ENCODE assay signal across 8 cellular contexts in the genomic region with DNA sequence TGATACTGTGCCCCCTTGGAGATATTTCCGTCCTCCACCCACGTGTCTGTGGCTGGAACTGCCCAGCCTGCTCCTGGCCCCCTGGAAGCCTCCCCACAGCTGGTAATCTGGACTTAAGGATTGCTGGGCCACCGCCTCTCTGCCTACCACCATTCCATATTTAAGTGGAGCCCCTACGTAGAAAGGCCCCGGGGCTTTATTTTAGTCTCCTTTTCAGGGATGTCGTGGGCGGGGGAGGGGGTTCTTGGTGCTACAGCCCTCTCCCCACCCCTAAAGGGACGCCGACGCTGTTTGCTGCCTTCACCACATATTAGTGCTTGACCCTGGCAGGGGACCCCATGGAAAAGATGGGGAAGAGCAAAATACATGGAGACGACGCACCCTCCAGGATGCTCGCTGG. TPM values are rescaled to one million over a fixed set of nuclear protein-coding genes. Genes with fewer than 3 reads are reported as not detected.
DNase-seq lines count a peak whose midpoint lies in the region; ATAC-seq and TF ChIP-seq lines count a peak whose summit lies in the region.

No MANE protein-coding gene starts in this region.

- H3K27me3 Mint-ChIP-seq in endodermal cell (ENCODE audit: insufficient read depth) (peaks cover 3% of the 10 kb centered on the region), neural progenitor cell (ENCODE audit: insufficient read depth, low read depth) (peaks cover 15% of the 10 kb centered on the region)

- H4K20me1 ChIP-seq in PC-9 (ENCODE audit: insufficient read depth): peaks cover 11% of the 10 kb centered on the region; the same call in 1 of the 2 replicates
- H4K20me1 ChIP-seq in neural progenitor cell (ENCODE audit: low read depth): no peaks in the 10 kb centered on the region

- 51 to 77% methylated on average over 5 to 11 of the region's 13 CpGs for WGBS in endodermal cell (ENCODE audit: insufficient coverage in 1 of 2, insufficient read length in 1 of 2), 2 experiments

- H3K4me3 Mint-ChIP-seq in endodermal cell (peak overlapping the region; percentile 53), neural progenitor cell (peak overlapping the region; percentile 50)

- H3K4me2 ChIP-seq in PC-9 (peak overlapping the region; percentile 91), neural progenitor cell (peak overlapping the region; percentile 70)

- H2AFZ ChIP-seq in ACC112 (ENCODE audit: low read length, unreplicated experiment) (no peak overlapping the region), PC-9 (peak overlapping the region; percentile 77), neural progenitor cell (replicated peaks) (peak overlapping the region; percentile 69)

- no peaks in the 10 kb centered on the region for H3K9me3 ChIP-seq in PC-9 (ENCODE audit: insufficient read depth, low read depth)
- no peaks in the 10 kb centered on the region for H3K9me3 ChIP-seq in endodermal cell (ENCODE audit: control insufficient read depth, low read length)
- no peaks in the 10 kb centered on the region for H3K9me3 ChIP-seq in neural progenitor cell (ENCODE audit: low read depth)

- H3K4me1 ChIP-seq in ACC112 (ENCODE audit: control insufficient read depth, insufficient read depth, low read length, unreplicated experiment): peaks cover 13% of the 10 kb centered on the region
- H3K4me1 ChIP-seq in PC-9 (replicated peaks; ENCODE audit: insufficient read depth): peaks cover 29% of the 10 kb centered on the region
- no peaks in the 10 kb centered on the region for H3K4me1 ChIP-seq in endodermal cell (ENCODE audit: control insufficient read depth, insufficient read depth, low read length)
- H3K4me1 ChIP-seq in neural progenitor cell: no peaks in the 10 kb centered on the region

- peaks cover 29% of the 10 kb centered on the region for H3F3A ChIP-seq in PC-9 (ENCODE audit: insufficient read depth, low read depth)
- peaks cover 26% of the 10 kb centered on the region for H3F3A ChIP-seq in neural progenitor cell (ENCODE audit: low read depth)

- H3K27ac ChIP-seq in ACC112 (ENCODE audit: low read depth, low read length) (peak overlapping the region; percentile 94), PC-9 (peak overlapping the region; percentile 73), endodermal cell (ENCODE audit: low read depth, low read length) (no peak overlapping the region), neural progenitor cell (no peak overlapping the region)

- H3K79me2 ChIP-seq in ACC112 (ENCODE audit: control insufficient read depth, insufficient read depth, low read length, unreplicated experiment): peaks cover 13% of the 10 kb centered on the region
- peaks cover 19% of the 10 kb centered on the region for H3K79me2 ChIP-seq in PC-9 (ENCODE audit: low read depth)
- peaks cover 20% of the 10 kb centered on the region for H3K79me2 ChIP-seq in neural progenitor cell (ENCODE audit: low read depth)

- DNase-seq in PC-9 (no peak), endodermal cell (no peak), neural progenitor cell (ENCODE audit: low spot score) (peak; percentile 26), nucleus accumbens (lab: John Stamatoyannopoulos, UW) (no peak), NK-92 (lab: John Stamatoyannopoulos, UW; ENCODE audit: unreplicated experiment) (no peak), NCI-H1694 treated with DMSO at 0.1 percent for 48 hours (lab: John Stamatoyannopoulos, UW) (no peak)

- H3K9me3 Mint-ChIP-seq in endodermal cell (no peaks in the 10 kb centered on the region), neural progenitor cell (no peaks in the 10 kb centered on the region)

- peaks cover 4% of the 10 kb centered on the region; the same call in 1 of the 2 replicates for H3K36me3 ChIP-seq in ACC112 (ENCODE audit: insufficient read depth, low read length)
- peaks cover 8% of the 10 kb centered on the region for H3K36me3 ChIP-seq in PC-9 (ENCODE audit: low read depth)
- H3K36me3 ChIP-seq in endodermal cell (ENCODE audit: control insufficient read depth, insufficient read depth, low read length): peaks cover 10% of the 10 kb centered on the region
- no peaks in the 10 kb centered on the region for H3K36me3 ChIP-seq in neural progenitor cell

- CTCF ChIA-PET in PC-9 (lab: Charles Lee): no interaction called here

- BruUV-seq in PC-9 (replicated peaks; lab: Mats Ljungman, UMichigan): no TSS peak

- H3K4me1 Mint-ChIP-seq in endodermal cell (no peaks in the 10 kb centered on the region), neural progenitor cell (peaks cover 14% of the 10 kb centered on the region)

- H3K4me3 ChIP-seq in ACC112 (ENCODE audit: low read depth, low read length) (no peak overlapping the region), PC-9 (no peak overlapping the region), endodermal cell (ENCODE audit: low read length) (no peak overlapping the region), neural progenitor cell (peak overlapping the region; percentile 44)

- intact Hi-C loops in PC-9 (cut with micrococcal nuclease; ENCODE audit: unreplicated experiment): loop anchor here (1.0 kb wide), 2 partner anchors 13 to 29 kb away; a partner anchor contains a TSS

- no peak for TF ChIP-seq CTCF in PC-9 (conservative IDR thresholded peaks at IDR 0.05)
- TF ChIP-seq CTCF in endodermal cell (conservative IDR thresholded peaks at IDR 0.05): no peak
- TF ChIP-seq CTCF in neural progenitor cell (IDR thresholded peaks at IDR 0.05): no peak

- ATAC-seq in HG02970 (IDR thresholded peaks at IDR 0.05; ENCODE audit: low FRiP score, unreplicated experiment): no peak

- no peaks in the 10 kb centered on the region for H3K27me3 ChIP-seq in ACC112 (ENCODE audit: insufficient read depth, low read length)
- no peaks in the 10 kb centered on the region for H3K27me3 ChIP-seq in PC-9 (ENCODE audit: insufficient read depth, low read depth)
- no peaks in the 10 kb centered on the region for H3K27me3 ChIP-seq in endodermal cell (ENCODE audit: control insufficient read depth, insufficient read depth, low read length, poor library complexity, severe bottlenecking)
- H3K27me3 ChIP-seq in neural progenitor cell: no peaks in the 10 kb centered on the region

- H3K9ac ChIP-seq in endodermal cell (ENCODE audit: extremely low read depth, low read length, poor library complexity, severe bottlenecking) (no peak overlapping the region), neural progenitor cell (no peak overlapping the region)

- POLR2A ChIA-PET in PC-9 (lab: Charles Lee; ENCODE audit: unreplicated experiment): interaction anchor here (0.6 to 1.2 kb wide), 2 partner anchors 19 to 38 kb away, joined by 3 read pairs; no protein-coding TSS in a partner anchor

- H3K9me2 ChIP-seq in PC-9 (ENCODE audit: insufficient read depth): peaks cover 4% of the 10 kb centered on the region; the same call in 1 of the 2 replicates

- H3K27ac Mint-ChIP-seq in endodermal cell: no peak overlapping the region
- no peak overlapping the region for H3K27ac Mint-ChIP-seq in neural progenitor cell

- H3K36me3 Mint-ChIP-seq in endodermal cell (ENCODE audit: low read depth) (peaks cover 9% of the 10 kb centered on the region), neural progenitor cell (no peaks in the 10 kb centered on the region)

RNA-seq across cellular contexts. Expression of a gene that starts 2.7 kb away (rescaled TPM):
- total RNA-seq in PC-9 (2021) (225 and 296 TPM in 2 replicates), endodermal cell (100 to 1,000 TPM; 190 to 258 TPM), neural progenitor cell (ENCODE audit: low replicate concordance) (101 and 172 TPM in 2 replicates)
- 259 TPM for polyA plus RNA-seq in endodermal cell (2013, experiment 1 of 2)
- 234 TPM for polyA plus RNA-seq in endodermal cell (2013, experiment 2 of 2)

RNA-seq across cellular contexts. Expression of a gene that starts 29.4 kb away (rescaled TPM):
- total RNA-seq in PC-9 (2021) (25.6 and 36.6 TPM in 2 replicates), endodermal cell (1 to 10 TPM; 5.5 to 8.4 TPM), neural progenitor cell (ENCODE audit: low replicate concordance) (1.5 and 3.9 TPM in 2 replicates)
- polyA plus RNA-seq in endodermal cell (2013, experiment 1 of 2): 4.3 TPM
- 3.7 TPM for polyA plus RNA-seq in endodermal cell (2013, experiment 2 of 2)

RNA-seq across cellular contexts. Expression of a gene that starts 35.9 kb away (rescaled TPM):
- 186 TPM in 2 replicates for total RNA-seq in PC-9 (2021)
- total RNA-seq in endodermal cell: 100 to 1,000 TPM; 404 to 410 TPM
- 190 TPM for polyA plus RNA-seq in endodermal cell (2013, experiment 1 of 2)
- 182 TPM for polyA plus RNA-seq in endodermal cell (2013, experiment 2 of 2)
- 234 and 422 TPM in 2 replicates for total RNA-seq in neural progenitor cell (ENCODE audit: low replicate concordance)

Comparison
In these comparisons a context has a peak if more than half of its experiments do, and no peak if none do; other contexts are left out.
1. H3K27ac ChIP-seq: peak in ACC112 (single experiment) and PC-9 (single experiment); none in endodermal cell (single experiment) and neural progenitor cell (single experiment).